ENCODE assay signal across 1 cellular context in genomic region chr1:42925132-42925769, GRCh38.
TF ChIP-seq lines count a peak whose summit lies in the region.

No MANE protein-coding gene starts in this region.

TF ChIP-seq in GM23338, 12 proteins besides CTCF, POLR2A, EP300 and RAD21 (continued from another document):
- no peak for TF ChIP-seq ZNF462 (CRISPR knock-in tag; IDR thresholded peaks at IDR 0.05)
- no peak for TF ChIP-seq ZNF114 (CRISPR knock-in tag; IDR thresholded peaks at IDR 0.05)
- TF ChIP-seq EZH2phosphoT487 (IDR thresholded peaks at IDR 0.05; ENCODE audit: unreplicated experiment), result no peak
